ENCODE assay signal across 1 cellular context in the genomic region with DNA sequence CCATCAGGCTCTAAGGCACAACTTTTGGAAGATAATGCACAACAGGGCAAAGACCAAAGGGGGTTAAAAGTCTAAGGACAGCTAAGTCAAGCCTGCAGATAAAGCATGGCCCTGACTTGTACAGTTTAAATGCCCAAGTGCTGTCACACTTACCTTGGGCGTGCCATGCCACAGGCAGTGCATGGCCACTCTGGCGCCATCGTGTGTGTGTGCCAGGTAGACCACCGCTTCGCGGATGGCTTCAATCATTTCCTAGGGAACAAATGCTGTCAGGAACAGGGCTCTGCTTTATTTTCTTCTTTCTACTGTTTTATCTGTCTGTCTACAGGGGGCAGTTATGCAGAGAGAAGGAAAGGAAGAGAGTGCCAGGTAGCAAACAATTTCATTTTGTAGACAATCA.
TF ChIP-seq lines count a peak whose summit lies in the region.

No MANE protein-coding gene starts in this region.

TF ChIP-seq in GM23338, 12 proteins besides CTCF, POLR2A, EP300 and RAD21 (continued from another document):
- TF ChIP-seq, protein P1, sequence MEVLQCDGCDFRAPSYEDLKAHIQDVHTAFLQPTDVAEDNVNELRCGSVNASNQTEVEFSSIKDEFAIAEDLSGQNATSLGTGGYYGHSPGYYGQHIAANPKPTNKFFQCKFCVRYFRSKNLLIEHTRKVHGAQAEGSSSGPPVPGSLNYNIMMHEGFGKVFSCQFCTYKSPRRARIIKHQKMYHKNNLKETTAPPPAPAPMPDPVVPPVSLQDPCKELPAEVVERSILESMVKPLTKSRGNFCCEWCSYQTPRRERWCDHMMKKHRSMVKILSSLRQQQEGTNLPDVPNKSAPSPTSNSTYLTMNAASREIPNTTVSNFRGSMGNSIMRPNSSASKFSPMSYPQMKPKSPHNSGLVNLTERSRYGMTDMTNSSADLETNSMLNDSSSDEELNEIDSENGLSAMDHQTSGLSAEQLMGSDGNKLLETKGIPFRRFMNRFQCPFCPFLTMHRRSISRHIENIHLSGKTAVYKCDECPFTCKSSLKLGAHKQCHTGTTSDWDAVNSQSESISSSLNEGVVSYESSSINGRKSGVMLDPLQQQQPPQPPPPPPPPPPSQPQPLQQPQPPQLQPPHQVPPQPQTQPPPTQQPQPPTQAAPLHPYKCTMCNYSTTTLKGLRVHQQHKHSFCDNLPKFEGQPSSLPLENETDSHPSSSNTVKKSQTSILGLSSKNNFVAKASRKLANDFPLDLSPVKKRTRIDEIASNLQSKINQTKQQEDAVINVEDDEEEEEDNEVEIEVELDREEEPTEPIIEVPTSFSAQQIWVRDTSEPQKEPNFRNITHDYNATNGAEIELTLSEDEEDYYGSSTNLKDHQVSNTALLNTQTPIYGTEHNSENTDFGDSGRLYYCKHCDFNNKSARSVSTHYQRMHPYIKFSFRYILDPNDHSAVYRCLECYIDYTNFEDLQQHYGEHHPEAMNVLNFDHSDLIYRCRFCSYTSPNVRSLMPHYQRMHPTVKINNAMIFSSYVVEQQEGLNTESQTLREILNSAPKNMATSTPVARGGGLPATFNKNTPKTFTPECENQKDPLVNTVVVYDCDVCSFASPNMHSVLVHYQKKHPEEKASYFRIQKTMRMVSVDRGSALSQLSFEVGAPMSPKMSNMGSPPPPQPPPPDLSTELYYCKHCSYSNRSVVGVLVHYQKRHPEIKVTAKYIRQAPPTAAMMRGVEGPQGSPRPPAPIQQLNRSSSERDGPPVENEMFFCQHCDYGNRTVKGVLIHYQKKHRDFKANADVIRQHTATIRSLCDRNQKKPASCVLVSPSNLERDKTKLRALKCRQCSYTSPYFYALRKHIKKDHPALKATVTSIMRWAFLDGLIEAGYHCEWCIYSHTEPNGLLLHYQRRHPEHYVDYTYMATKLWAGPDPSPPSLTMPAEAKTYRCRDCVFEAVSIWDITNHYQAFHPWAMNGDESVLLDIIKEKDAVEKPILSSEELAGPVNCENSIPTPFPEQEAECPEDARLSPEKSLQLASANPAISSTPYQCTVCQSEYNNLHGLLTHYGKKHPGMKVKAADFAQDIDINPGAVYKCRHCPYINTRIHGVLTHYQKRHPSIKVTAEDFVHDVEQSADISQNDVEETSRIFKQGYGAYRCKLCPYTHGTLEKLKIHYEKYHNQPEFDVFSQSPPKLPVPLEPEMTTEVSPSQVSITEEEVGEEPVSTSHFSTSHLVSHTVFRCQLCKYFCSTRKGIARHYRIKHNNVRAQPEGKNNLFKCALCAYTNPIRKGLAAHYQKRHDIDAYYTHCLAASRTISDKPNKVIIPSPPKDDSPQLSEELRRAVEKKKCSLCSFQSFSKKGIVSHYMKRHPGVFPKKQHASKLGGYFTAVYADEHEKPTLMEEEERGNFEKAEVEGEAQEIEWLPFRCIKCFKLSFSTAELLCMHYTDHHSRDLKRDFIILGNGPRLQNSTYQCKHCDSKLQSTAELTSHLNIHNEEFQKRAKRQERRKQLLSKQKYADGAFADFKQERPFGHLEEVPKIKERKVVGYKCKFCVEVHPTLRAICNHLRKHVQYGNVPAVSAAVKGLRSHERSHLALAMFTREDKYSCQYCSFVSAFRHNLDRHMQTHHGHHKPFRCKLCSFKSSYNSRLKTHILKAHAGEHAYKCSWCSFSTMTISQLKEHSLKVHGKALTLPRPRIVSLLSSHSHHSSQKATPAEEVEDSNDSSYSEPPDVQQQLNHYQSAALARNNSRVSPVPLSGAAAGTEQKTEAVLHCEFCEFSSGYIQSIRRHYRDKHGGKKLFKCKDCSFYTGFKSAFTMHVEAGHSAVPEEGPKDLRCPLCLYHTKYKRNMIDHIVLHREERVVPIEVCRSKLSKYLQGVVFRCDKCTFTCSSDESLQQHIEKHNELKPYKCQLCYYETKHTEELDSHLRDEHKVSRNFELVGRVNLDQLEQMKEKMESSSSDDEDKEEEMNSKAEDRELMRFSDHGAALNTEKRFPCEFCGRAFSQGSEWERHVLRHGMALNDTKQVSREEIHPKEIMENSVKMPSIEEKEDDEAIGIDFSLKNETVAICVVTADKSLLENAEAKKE (CRISPR knock-in tag; IDR thresholded peaks at IDR 0.05): no peak
- TF ChIP-seq ZNF331 (CRISPR knock-in tag; IDR thresholded peaks at IDR 0.05; ENCODE audit: low read depth): no peak
- TF ChIP-seq CREB1 (CRISPR knock-in tag; IDR thresholded peaks at IDR 0.05; ENCODE audit: low read depth): no peak; the same call in 1 of the 2 replicates
- TF ChIP-seq EZH2 (IDR thresholded peaks at IDR 0.05; ENCODE audit: low read depth, unreplicated experiment): no peak
- no peak for TF ChIP-seq EZH2phosphoT487 (IDR thresholded peaks at IDR 0.05; ENCODE audit: unreplicated experiment)
- TF ChIP-seq, protein P2, sequence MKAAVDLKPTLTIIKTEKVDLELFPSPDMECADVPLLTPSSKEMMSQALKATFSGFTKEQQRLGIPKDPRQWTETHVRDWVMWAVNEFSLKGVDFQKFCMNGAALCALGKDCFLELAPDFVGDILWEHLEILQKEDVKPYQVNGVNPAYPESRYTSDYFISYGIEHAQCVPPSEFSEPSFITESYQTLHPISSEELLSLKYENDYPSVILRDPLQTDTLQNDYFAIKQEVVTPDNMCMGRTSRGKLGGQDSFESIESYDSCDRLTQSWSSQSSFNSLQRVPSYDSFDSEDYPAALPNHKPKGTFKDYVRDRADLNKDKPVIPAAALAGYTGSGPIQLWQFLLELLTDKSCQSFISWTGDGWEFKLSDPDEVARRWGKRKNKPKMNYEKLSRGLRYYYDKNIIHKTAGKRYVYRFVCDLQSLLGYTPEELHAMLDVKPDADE (IDR thresholded peaks at IDR 0.05): no peak
- no peak for TF ChIP-seq STAT1 (IDR thresholded peaks at IDR 0.05; ENCODE audit: unreplicated experiment)
